8 cellular contexts compared by ENCODE assay signal in the genomic region with DNA sequence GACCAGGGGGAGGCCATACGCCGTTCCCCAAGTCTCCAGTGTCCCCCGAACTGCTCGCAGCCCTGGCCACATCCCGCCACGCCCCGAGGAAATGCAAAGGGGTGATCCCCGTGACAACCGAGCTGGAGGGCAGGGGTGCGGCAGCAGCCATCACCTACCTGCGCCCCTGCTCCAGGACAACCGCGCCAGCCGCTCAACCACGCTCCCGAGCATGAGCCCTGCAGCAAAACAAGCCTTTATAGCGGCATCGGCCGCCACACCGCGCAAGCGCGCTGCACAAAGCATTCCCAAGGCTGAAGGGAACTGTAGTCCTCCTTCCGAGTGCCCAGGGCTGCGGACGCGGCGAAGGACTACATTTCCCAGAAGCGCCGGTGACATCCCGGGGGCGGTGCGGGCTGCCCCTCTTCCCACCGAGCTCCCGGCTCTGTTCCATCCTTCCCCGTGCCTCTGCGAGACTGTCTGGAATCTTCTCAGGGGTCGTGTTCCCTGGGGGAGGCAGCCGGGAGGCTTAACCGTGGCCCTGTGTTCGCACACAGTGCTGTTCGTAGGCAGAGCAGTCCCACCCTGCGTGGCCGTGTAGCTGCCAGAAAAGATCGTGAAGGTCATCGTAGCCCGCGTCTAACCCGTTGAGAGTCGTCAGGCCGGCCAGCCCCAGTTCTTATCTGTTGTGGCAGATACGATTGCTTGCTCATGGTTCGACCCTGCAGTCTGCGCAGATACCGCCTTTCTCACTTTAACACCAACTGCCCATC. TPM values are rescaled to one million over a fixed set of nuclear protein-coding genes. Genes with fewer than 3 reads are reported as not detected.
A peak's percentile ranks its signal among the peaks of the same experiment; 100 is the strongest.
DNase-seq lines count a peak whose midpoint lies in the region; ATAC-seq and TF ChIP-seq lines count a peak whose summit lies in the region.

A gene (minus strand): TSS at position 213 of the 752 bp plus-strand sequence. CDS start 3,492 bp downstream, outside the sequence.

- peak within 1 kb of the TSS; percentile 96 for H3K27ac ChIP-seq in layer of hippocampus (ENCODE audit: low read depth, low read length)

- no peaks in the 10 kb centered on the region for H3K27me3 ChIP-seq in layer of hippocampus (ENCODE audit: control insufficient read depth, insufficient read depth, low read length)

- H3K4me3 ChIP-seq in choroid plexus epithelial cell (ENCODE audit: low read depth, low read length) = peak within 1 kb of the TSS; percentile 100

- TF ChIP-seq CTCF in choroid plexus epithelial cell (conservative IDR thresholded peaks at IDR 0.05; ENCODE audit: low read depth, low read length) = no peak

- DNase-seq in AML-193 (lab: John Stamatoyannopoulos, UW) (peak; percentile 89 to 92), NCI-H460 (ENCODE audit: extremely low read depth, low read depth) (peak; percentile 84), choroid plexus epithelial cell (ENCODE audit: low read depth) (peak; percentile 95)
- peak; percentile 71 to 74 for DNase-seq in activated CD4-positive, alpha-beta T cell treated with anti-CD3 and anti-CD28 coated beads for 24 hours (ENCODE audit: low read depth in 2 of 2)
- peak; percentile 73 to 78 for DNase-seq in stimulated activated CD4-positive, alpha-beta T cell treated with anti-CD3 and anti-CD28 coated beads, Interleukin-1b, Interleukin-23, amount 100 ng/mL, for 4 hours (ENCODE audit: low read depth in 2 of 2)

- TF ChIP-seq POLR2A in GM19099 (IDR thresholded peaks at IDR 0.05; ENCODE audit: extremely low read depth, insufficient read length, low read depth) = peak; percentile 62

- peak; percentile 98 for ATAC-seq in HG03432 (IDR thresholded peaks at IDR 0.05; ENCODE audit: unreplicated experiment)

RNA-seq across cellular contexts. Expression of the gene that starts here (rescaled TPM):
- total RNA-seq in NCI-H460 (2014; rRNA removed; shearing (Covaris generic)) = 7.0 and 9.4 TPM in 2 replicates
- polyA plus RNA-seq in NCI-H460 (2014; cell fraction: nucleus; rRNA removed) = 33.7 and 51.7 TPM in 2 replicates

Comparison
In these comparisons a context has a peak if more than half of its experiments do, and no peak if none do; other contexts are left out.
1. Peak in every context shown above with its lines: DNase-seq, ATAC-seq, H3K4me3 ChIP-seq and H3K27ac ChIP-seq.